In genomic region chr13:24922390-24923304, GRCh38 we compare ENCODE assay signal across 8 cellular contexts.
DNase-seq lines count a peak whose midpoint lies in the region; ATAC-seq, FAIRE-seq and TF ChIP-seq lines count a peak whose summit lies in the region.

No MANE protein-coding gene starts in this region.

- intact Hi-C loops in psoas muscle (cut with DNase I): no loop called here

- H3K4me3 ChIP-seq in right atrium auricular region (peak overlapping the region; percentile 78 to 84), psoas muscle (peak overlapping the region; percentile 79)

- peak; percentile 57 for ATAC-seq in GM18499 (IDR thresholded peaks at IDR 0.05; ENCODE audit: insufficient read depth, unreplicated experiment)
- ATAC-seq in HG02885 (IDR thresholded peaks at IDR 0.05; ENCODE audit: poor library complexity, unreplicated experiment): peak; percentile 92
- peak; percentile 100 for ATAC-seq in psoas muscle

- 0 to 2% (median 0%) methylated on average over 82 to 86 of the region's 86 CpGs for WGBS in psoas muscle, 3 donors

- H3K27me3 ChIP-seq in right atrium auricular region (no peaks in the 10 kb centered on the region), psoas muscle (ENCODE audit: insufficient read depth in 3 of 3, low read length in 2 of 3) (no peaks in the 10 kb centered on the region)

- H3K36me3 ChIP-seq in right atrium auricular region (no peaks in the 10 kb centered on the region), psoas muscle (ENCODE audit: insufficient read depth in 1 of 2, low read depth in 1 of 2) (no peaks in the 10 kb centered on the region)

- FAIRE-seq in urothelium cell line (lab: Jason Lieb, UNC): no peak

- H3K27ac ChIP-seq in right atrium auricular region (peak overlapping the region; percentile 86 to 93), psoas muscle (peak overlapping the region; percentile 97)

- peaks cover 0 to 10% of the 10 kb centered on the region in 2 donors for H3K4me1 ChIP-seq in right atrium auricular region
- H3K4me1 ChIP-seq in psoas muscle: no peaks in the 10 kb centered on the region

- H3K9me3 ChIP-seq in right atrium auricular region (no peaks in the 10 kb centered on the region), psoas muscle (no peaks in the 10 kb centered on the region)

- DNase-seq in NCI-H187 (lab: John Stamatoyannopoulos, UW): peak; percentile 62 to 86
- DNase-seq in T-helper 2 cell: peak; percentile 81 to 98 (median 90)
- peak; percentile 55 to 98 (median 95) for DNase-seq in anterior cingulate cortex (lab: John Stamatoyannopoulos, UW)
- DNase-seq in right atrium auricular region (ENCODE audit: low spot score): peak; percentile 97
- peak; percentile 98 to 99 for DNase-seq in psoas muscle
- peak; percentile 90 for DNase-seq in urothelium cell line (ENCODE audit: low spot score)

- TF ChIP-seq CTCF in right atrium auricular region (IDR thresholded peaks at IDR 0.05): peak in 1 of 2 donors; percentile 26
- peak; percentile 7 for TF ChIP-seq CTCF in psoas muscle (IDR thresholded peaks at IDR 0.05)

Comparison
In these comparisons a context has a peak if more than half of its experiments do, and no peak if none do; other contexts are left out.
1. Peak in every context shown above with its lines: DNase-seq, ATAC-seq, H3K4me3 ChIP-seq and H3K27ac ChIP-seq.